ENCODE assay signal across 24 cellular contexts in the genomic region with DNA sequence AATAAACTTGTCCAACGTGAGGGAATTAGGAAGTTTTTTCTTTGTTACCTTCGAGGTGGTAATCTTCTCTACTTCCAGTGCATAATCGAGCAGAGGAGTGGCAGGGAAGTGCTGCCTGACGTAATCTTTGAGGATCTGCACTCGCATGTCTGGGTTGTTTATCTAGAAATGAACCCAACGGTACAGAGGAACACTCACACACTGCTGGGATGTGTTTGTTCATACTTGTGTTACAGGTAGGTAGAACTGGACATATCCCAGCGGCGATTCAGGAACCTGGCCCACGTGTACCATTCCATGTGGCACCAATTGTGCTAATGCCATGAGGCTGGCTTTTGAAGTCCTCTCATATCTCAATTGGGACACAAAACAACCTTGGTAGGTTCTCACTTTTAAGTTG. TPM values are rescaled to one million over a fixed set of nuclear protein-coding genes. Genes with fewer than 3 reads are reported as not detected.
DNase-seq lines count a peak whose midpoint lies in the region; ATAC-seq and TF ChIP-seq lines count a peak whose summit lies in the region.
"Had no signal": no experiment of that assay in that cellular context is flagged by ENCODE, and none has a peak within 500 bp of the region (broad histone marks: within the 10 kb centered on the region; RNA-seq: fewer than 3 reads in every experiment).

No MANE protein-coding gene starts in this region.

- peak overlapping the region; percentile 6 for H3K9ac ChIP-seq in adipocyte (ENCODE audit: low read length)
- H3K9ac ChIP-seq: BLaER1 had no signal

- 21% methylated on average over 6 of the region's 9 CpGs for WGBS in right lobe of liver (ENCODE audit: insufficient coverage, low coverage, low lambda C conversion rate, missing lambda C conversion rate)

- ATAC-seq in activated CD4-positive, alpha-beta T cell treated with anti-CD3 and anti-CD28 coated beads for 36 hours, result no peak
- ATAC-seq in right lobe of liver, result peak; percentile 46 to 65 (median 48)
- ATAC-seq: PC-3; stimulated activated naive CD8-positive, alpha-beta T cell treated with anti-CD3 and anti-CD28 coated beads, Interleukin-15, amount 100 ng/mL, for 72 hours had no signal

- no peaks in the 10 kb centered on the region for H3K9me3 Mint-ChIP-seq in activated CD4-positive, alpha-beta T cell treated with anti-CD3 and anti-CD28 coated beads for 36 hours (ENCODE audit: low read depth)
- H3K9me3 Mint-ChIP-seq: dendritic cell treated with granulocyte-macrophage colony-stimulating factor and Interleukin-4, amounts not matched to agents 40 ng/mL and 50 ng/mL, for 4 days; nephron; stimulated activated naive CD8-positive, alpha-beta T cell treated with anti-CD3 and anti-CD28 coated beads, Interleukin-15, amount 100 ng/mL, for 72 hours had no signal

- no peaks in the 10 kb centered on the region for H3K27me3 ChIP-seq in adipocyte (replicated peaks; ENCODE audit: control insufficient read depth, insufficient read depth, low read length)
- no peaks in the 10 kb centered on the region for H3K27me3 ChIP-seq in right lobe of liver
- H3K27me3 ChIP-seq: BLaER1, breast epithelium, SJCRH30 had no signal

- H3K4me3 ChIP-seq in LNCaP clone FGC (ENCODE audit: low read depth, low read length) (no peak overlapping the region), adipocyte (ENCODE audit: low read length) (no peak overlapping the region), right lobe of liver (no peak overlapping the region)
- H3K4me3 ChIP-seq: BLaER1, breast epithelium, SJCRH30 had no signal

- H3K27ac ChIP-seq in right lobe of liver, result peak overlapping the region; percentile 22 to 66 (median 49)
- H3K27ac ChIP-seq: BLaER1, SJCRH30 had no signal

- CTCF ChIA-PET in activated CD4-positive, alpha-beta T cell treated with anti-CD3 and anti-CD28 coated beads for 36 hours (lab: Charles Lee), result no interaction called here

- no peak overlapping the region for H3K4me3 Mint-ChIP-seq in activated CD4-positive, alpha-beta T cell treated with anti-CD3 and anti-CD28 coated beads for 36 hours
- H3K4me3 Mint-ChIP-seq: dendritic cell treated with granulocyte-macrophage colony-stimulating factor and Interleukin-4, amounts not matched to agents 40 ng/mL and 50 ng/mL, for 4 days; stimulated activated naive CD8-positive, alpha-beta T cell treated with anti-CD3 and anti-CD28 coated beads, Interleukin-15, amount 100 ng/mL, for 72 hours had no signal

- H3K36me3 Mint-ChIP-seq in activated CD4-positive, alpha-beta T cell treated with anti-CD3 and anti-CD28 coated beads for 36 hours (ENCODE audit: low read depth), result peaks cover 53% of the 10 kb centered on the region

- H3K9me3 ChIP-seq in adipocyte (ENCODE audit: control insufficient read depth, low read length) (no peaks in the 10 kb centered on the region), right lobe of liver (no peaks in the 10 kb centered on the region)
- H3K9me3 ChIP-seq: BLaER1, breast epithelium, SJCRH30 had no signal

- H3K27me3 Mint-ChIP-seq in activated CD4-positive, alpha-beta T cell treated with anti-CD3 and anti-CD28 coated beads for 36 hours, result no peaks in the 10 kb centered on the region
- H3K27me3 Mint-ChIP-seq: dendritic cell treated with granulocyte-macrophage colony-stimulating factor and Interleukin-4, amounts not matched to agents 40 ng/mL and 50 ng/mL, for 4 days; stimulated activated naive CD8-positive, alpha-beta T cell treated with anti-CD3 and anti-CD28 coated beads, Interleukin-15, amount 100 ng/mL, for 72 hours had no signal

- H3K4me1 ChIP-seq in adipocyte (ENCODE audit: control insufficient read depth, insufficient read depth, low read length), result peaks cover 8% of the 10 kb centered on the region
- H3K4me1 ChIP-seq in right lobe of liver, result peaks cover 0 to 49% (median 23%) of the 10 kb centered on the region in 4 donors
- H3K4me1 ChIP-seq: BLaER1, breast epithelium, SJCRH30 had no signal

- in situ Hi-C loops in KBM-7 (cut with MboI; ENCODE audit: low pct_unique_long_range_greater_than_20kb, low sequenced_read_pairs), result no loop called here

- H3K4me1 Mint-ChIP-seq in activated CD4-positive, alpha-beta T cell treated with anti-CD3 and anti-CD28 coated beads for 36 hours, result peaks cover 42% of the 10 kb centered on the region
- H3K4me1 Mint-ChIP-seq: nephron had no signal

- peaks cover 77% of the 10 kb centered on the region for H3K36me3 ChIP-seq in adipocyte (ENCODE audit: control insufficient read depth, insufficient read depth, low read length, severe bottlenecking)
- H3K36me3 ChIP-seq in right lobe of liver, result peaks cover 0 to 19% (median 3%) of the 10 kb centered on the region in 4 donors
- H3K36me3 ChIP-seq: breast epithelium had no signal

- POLR2A ChIA-PET in activated CD4-positive, alpha-beta T cell treated with anti-CD3 and anti-CD28 coated beads for 36 hours (lab: Charles Lee), result interaction anchor here (0.5 to 1.2 kb wide), 2 partner anchors 78 to 180 kb away, joined by 3 read pairs; no protein-coding TSS in a partner anchor

- TF ChIP-seq POLR2A in right lobe of liver (IDR thresholded peaks at IDR 0.05), result no peak

- TF ChIP-seq CTCF in LNCaP clone FGC (IDR thresholded peaks at IDR 0.05; ENCODE audit: control insufficient read depth, extremely low read depth, insufficient read depth) (no peak), right lobe of liver (IDR thresholded peaks at IDR 0.05) (no peak)

- H3K27ac Mint-ChIP-seq in activated CD4-positive, alpha-beta T cell treated with anti-CD3 and anti-CD28 coated beads for 36 hours, result peak overlapping the region; percentile 94
- H3K27ac Mint-ChIP-seq: dendritic cell treated with granulocyte-macrophage colony-stimulating factor and Interleukin-4, amounts not matched to agents 40 ng/mL and 50 ng/mL, for 4 days; nephron; stimulated activated naive CD8-positive, alpha-beta T cell treated with anti-CD3 and anti-CD28 coated beads, Interleukin-15, amount 100 ng/mL, for 72 hours had no signal

- intact Hi-C loops in activated CD4-positive, alpha-beta T cell treated with anti-CD3 and anti-CD28 coated beads for 36 hours (cut with DNase I, micrococcal nuclease), result loop anchor here (5.0 to 10.0 kb wide), 3 partner anchors 135 to 1945 kb away; partner anchors contain the start of genes DNAJC7 (in 1 of the 2), HAP1 (in 1 of the 2), LRRC3C (in 1 of the 2) and ORMDL3 (in 1 of the 2)
- intact Hi-C loops in right lobe of liver (cut with DNase I), result no loop called here

- DNase-seq in activated CD4-positive, alpha-beta T cell treated with anti-CD3 and anti-CD28 coated beads for 36 hours, result no peak
- DNase-seq in activated CD4-positive, alpha-beta T cell treated with anti-CD3 and anti-CD28 coated beads, Interleukin-2, amount 50 U/mL, for 1 hour, result no peak
- DNase-seq in LNCaP clone FGC (ENCODE audit: low read depth) (peak; percentile 76), adipocyte (ENCODE audit: low read depth) (no peak), right lobe of liver (peak in 2 of 3 donors; percentile 68 to 73), NCI-H345 (lab: John Stamatoyannopoulos, UW) (no peak), LoVo (ENCODE audit: low spot score) (no peak), KBM-7 (no peak)
- DNase-seq: DMS 273 treated with DMSO at 0.1 percent for 48 hours; foreskin melanocyte; MM.1S; NCI-H1694; NCI-H774; PC-3; SJCRH30; stimulated activated naive CD8-positive, alpha-beta T cell treated with anti-CD3 and anti-CD28 coated beads, Interleukin-15, amount 100 ng/mL, for 72 hours; trophoblast cell had no signal

RNA-seq across cellular contexts. Expression of gene KLHL11, which starts 4.2 kb away (rescaled TPM):
- 10 to 100 TPM; 16.4 to 18.0 TPM for total RNA-seq in activated CD4-positive, alpha-beta T cell treated with anti-CD3 and anti-CD28 coated beads for 36 hours
- total RNA-seq in right lobe of liver, result 1 to 10 TPM; 2.9 to 7.0 (median 5.7) TPM

RNA-seq across cellular contexts. Expression of gene KLHL10, which starts 31.8 kb away (rescaled TPM):
- total RNA-seq in activated CD4-positive, alpha-beta T cell treated with anti-CD3 and anti-CD28 coated beads for 36 hours, result under 1 TPM; 0.19 to 0.21 TPM
- total RNA-seq in right lobe of liver, result not detected
- total RNA-seq: G401, H4, kidney epithelial cell, PC-3, SJCRH30 had no signal

RNA-seq across cellular contexts. Expression of gene NT5C3B, which starts 33.4 kb away (rescaled TPM):
- total RNA-seq in activated CD4-positive, alpha-beta T cell treated with anti-CD3 and anti-CD28 coated beads for 36 hours, result 10 to 100 TPM; 37.5 to 46.9 TPM
- total RNA-seq in right lobe of liver, result 10 to 100 TPM; 19.9 to 30.7 (median 23.1) TPM

RNA-seq across cellular contexts. Expression of gene ACLY, which starts 49.3 kb away (rescaled TPM):
- 100 to 1,000 TPM; 189 to 192 TPM for total RNA-seq in activated CD4-positive, alpha-beta T cell treated with anti-CD3 and anti-CD28 coated beads for 36 hours
- total RNA-seq in right lobe of liver, result 10 to 100 TPM; 16.6 to 95.9 (median 33.6) TPM

RNA-seq across cellular contexts. Expression of gene FKBP10, which starts 56.6 kb away (rescaled TPM):
- total RNA-seq in activated CD4-positive, alpha-beta T cell treated with anti-CD3 and anti-CD28 coated beads for 36 hours, result under 1 TPM; 0.39 to 0.42 TPM
- 1 to 10 TPM; 2.4 to 5.1 (median 4.0) TPM for total RNA-seq in right lobe of liver

Comparison
In these comparisons a context has a peak if more than half of its experiments do, and no peak if none do; other contexts are left out.
1. DNase-seq: peak in LNCaP clone FGC (single experiment) and right lobe of liver (2 of 3); none in activated CD4-positive, alpha-beta T cell treated with anti-CD3 and anti-CD28 coated beads for 36 hours (single experiment), activated CD4-positive, alpha-beta T cell treated with anti-CD3 and anti-CD28 coated beads, Interleukin-2, amount 50 U/mL, for 1 hour (single experiment), adipocyte (single experiment), NCI-H345 (single experiment), LoVo (single experiment) and KBM-7 (single experiment).
2. intact Hi-C loops: an anchor here in activated CD4-positive, alpha-beta T cell treated with anti-CD3 and anti-CD28 coated beads for 36 hours (5.0 to 10.0 kb wide); none called in right lobe of liver.